Comparison of ENCODE assay signal across 30 cellular contexts in genomic region chr7:30378275-30378674, GRCh38.
"Had no signal": no experiment of that assay in that cellular context is flagged by ENCODE, and none has a peak within 500 bp of the region (broad histone marks: within the 10 kb centered on the region; RNA-seq: fewer than 3 reads in every experiment).

No MANE protein-coding gene starts in this region.

- ATAC-seq: activated CD4-positive, alpha-beta T cell treated with anti-CD3 and anti-CD28 coated beads for 36 hours; activated naive CD4-positive, alpha-beta T cell treated with anti-CD3 and anti-CD28 coated beads, Interleukin-2, amount 50 U/mL, for 72 hours; activated T-cell treated with anti-CD3 and anti-CD28 coated beads, Interleukin-2, amount 50 U/mL, for 72 hours had no signal

- H3K4me3 ChIP-seq: ascending aorta, breast epithelium, cardiac muscle cell, colonic mucosa, esophagus squamous epithelium had no signal

- H3K4me1 ChIP-seq: breast epithelium, colonic mucosa, esophagus squamous epithelium had no signal

- H3K27me3 ChIP-seq: ascending aorta, breast epithelium, cardiac muscle cell, colonic mucosa, esophagus squamous epithelium had no signal

- H3K9me3 Mint-ChIP-seq: activated CD4-positive, alpha-beta memory T cell treated with anti-CD3 and anti-CD28 coated beads, Interleukin-2, amount 10 ng/mL, durations not matched to agents 7 days and 5 days; activated T-cell treated with anti-CD3 and anti-CD28 coated beads, Interleukin-2, amount 50 U/mL, for 24 hours had no signal

- H3K9me3 ChIP-seq: colonic mucosa had no signal

- FAIRE-seq: endometrium, endothelial cell of umbilical vein had no signal

- H3K36me3 ChIP-seq: ascending aorta, breast epithelium, cardiac muscle cell, colonic mucosa, esophagus squamous epithelium had no signal

- H3K4me3 Mint-ChIP-seq: activated CD4-positive, alpha-beta memory T cell treated with anti-CD3 and anti-CD28 coated beads, Interleukin-2, amount 10 ng/mL, durations not matched to agents 7 days and 5 days; activated CD4-positive, alpha-beta T cell treated with anti-CD3 and anti-CD28 coated beads for 36 hours; activated CD4-positive, alpha-beta T cell treated with anti-CD3 and anti-CD28 coated beads, Interleukin-2, amount 10 ng/mL, durations not matched to agents 24 days and 14 days; activated naive CD4-positive, alpha-beta T cell treated with anti-CD3 and anti-CD28 coated beads, Interleukin-2, amount 10 ng/mL, durations not matched to agents 7 days and 5 days; activated naive CD8-positive, alpha-beta T cell treated with anti-CD3 and anti-CD28 coated beads, Interleukin-2, amount 10 ng/mL, durations not matched to agents 7 days and 5 days; activated T-cell treated with anti-CD3 and anti-CD28 coated beads, Interleukin-2, amount 50 U/mL, for 24 hours; activated T-cell treated with anti-CD3 and anti-CD28 coated beads, Interleukin-2, amount 50 U/mL, for 72 hours; brain had no signal

- H3K27me3 Mint-ChIP-seq: activated CD4-positive, alpha-beta memory T cell treated with anti-CD3 and anti-CD28 coated beads, Interleukin-2, amount 10 ng/mL, durations not matched to agents 7 days and 5 days; activated CD4-positive, alpha-beta T cell treated with anti-CD3 and anti-CD28 coated beads for 36 hours; activated naive CD4-positive, alpha-beta T cell treated with anti-CD3 and anti-CD28 coated beads, Interleukin-2, amount 10 ng/mL, durations not matched to agents 7 days and 5 days; activated naive CD8-positive, alpha-beta T cell treated with anti-CD3 and anti-CD28 coated beads, Interleukin-2, amount 10 ng/mL, durations not matched to agents 7 days and 5 days; activated T-cell treated with anti-CD3 and anti-CD28 coated beads, Interleukin-2, amount 50 U/mL, for 24 hours had no signal

- H3K27ac Mint-ChIP-seq: activated CD4-positive, alpha-beta memory T cell treated with anti-CD3 and anti-CD28 coated beads, Interleukin-2, amount 10 ng/mL, durations not matched to agents 7 days and 5 days; activated CD4-positive, alpha-beta T cell treated with anti-CD3 and anti-CD28 coated beads for 36 hours; activated CD4-positive, alpha-beta T cell treated with anti-CD3 and anti-CD28 coated beads, Interleukin-2, amount 10 ng/mL, durations not matched to agents 24 days and 14 days; activated naive CD4-positive, alpha-beta T cell treated with anti-CD3 and anti-CD28 coated beads, Interleukin-2, amount 10 ng/mL, durations not matched to agents 7 days and 5 days; activated naive CD4-positive, alpha-beta T cell treated with anti-CD3 and anti-CD28 coated beads, Interleukin-2, amount 50 U/mL, for 72 hours; activated naive CD8-positive, alpha-beta T cell treated with anti-CD3 and anti-CD28 coated beads, Interleukin-2, amount 10 ng/mL, durations not matched to agents 7 days and 5 days; activated T-cell treated with anti-CD3 and anti-CD28 coated beads, Interleukin-2, amount 50 U/mL, for 24 hours; brain had no signal

- H3K4me1 Mint-ChIP-seq: activated CD4-positive, alpha-beta memory T cell treated with anti-CD3 and anti-CD28 coated beads, Interleukin-2, amount 10 ng/mL, durations not matched to agents 7 days and 5 days; activated CD4-positive, alpha-beta T cell treated with anti-CD3 and anti-CD28 coated beads for 36 hours; activated CD4-positive, alpha-beta T cell treated with anti-CD3 and anti-CD28 coated beads, Interleukin-2, amount 10 ng/mL, durations not matched to agents 24 days and 14 days; activated naive CD4-positive, alpha-beta T cell treated with anti-CD3 and anti-CD28 coated beads, Interleukin-2, amount 10 ng/mL, durations not matched to agents 7 days and 5 days; activated naive CD8-positive, alpha-beta T cell treated with anti-CD3 and anti-CD28 coated beads, Interleukin-2, amount 10 ng/mL, durations not matched to agents 7 days and 5 days; brain had no signal

- DNase-seq: activated CD4-positive, alpha-beta memory T cell treated with anti-CD3 and anti-CD28 coated beads, Interleukin-2, amount 10 ng/mL, durations not matched to agents 7 days and 5 days; activated CD4-positive, alpha-beta T cell treated with anti-CD3 and anti-CD28 coated beads for 36 hours; activated CD4-positive, alpha-beta T cell treated with anti-CD3 and anti-CD28 coated beads, Interleukin-2, amount 10 ng/mL, durations not matched to agents 24 days and 14 days; activated CD4-positive, alpha-beta T cell treated with anti-CD3 and anti-CD28 coated beads, Interleukin-2, amount 50 U/mL, for 4 hours; activated CD4-positive, CD25-positive, alpha-beta regulatory T cell; activated CD4-positive, CD25-positive, alpha-beta regulatory T cell treated with anti-CD3 and anti-CD28 coated beads, Interleukin-2, amount 50 U/mL, for 72 hours; activated CD8-positive, alpha-beta memory T cell treated with anti-CD3 and anti-CD28 coated beads, Interleukin-2, amount 50 U/mL, for 48 hours; activated gamma-delta T cell; activated naive CD4-positive, alpha-beta T cell; activated naive CD4-positive, alpha-beta T cell treated with anti-CD3 and anti-CD28 coated beads, Interleukin-2, amount 10 ng/mL, durations not matched to agents 7 days and 5 days; activated naive CD8-positive, alpha-beta T cell treated with anti-CD3 and anti-CD28 coated beads, Interleukin-2, amount 10 ng/mL, durations not matched to agents 7 days and 5 days; activated T-cell treated with anti-CD3 and anti-CD28 coated beads for 4 hours; activated T-cell treated with anti-CD3 and anti-CD28 coated beads, Interleukin-2, amount 50 U/mL, for 24 hours; activated T-cell treated with anti-CD3 and anti-CD28 coated beads, Interleukin-2, amount 50 U/mL, for 72 hours; central memory CD4-positive, alpha-beta T cell; cerebellar nuclear complex; colonic mucosa; effector CD8-positive, alpha-beta T cell; esophagus squamous epithelium; foreskin melanocyte; head of caudate nucleus; T-helper 2 cell had no signal

- H3K27ac ChIP-seq: ascending aorta, breast epithelium, cardiac muscle cell, colonic mucosa, epithelial cell of prostate, esophagus squamous epithelium had no signal
